1 cellular context compared by ENCODE assay signal in the genomic region with DNA sequence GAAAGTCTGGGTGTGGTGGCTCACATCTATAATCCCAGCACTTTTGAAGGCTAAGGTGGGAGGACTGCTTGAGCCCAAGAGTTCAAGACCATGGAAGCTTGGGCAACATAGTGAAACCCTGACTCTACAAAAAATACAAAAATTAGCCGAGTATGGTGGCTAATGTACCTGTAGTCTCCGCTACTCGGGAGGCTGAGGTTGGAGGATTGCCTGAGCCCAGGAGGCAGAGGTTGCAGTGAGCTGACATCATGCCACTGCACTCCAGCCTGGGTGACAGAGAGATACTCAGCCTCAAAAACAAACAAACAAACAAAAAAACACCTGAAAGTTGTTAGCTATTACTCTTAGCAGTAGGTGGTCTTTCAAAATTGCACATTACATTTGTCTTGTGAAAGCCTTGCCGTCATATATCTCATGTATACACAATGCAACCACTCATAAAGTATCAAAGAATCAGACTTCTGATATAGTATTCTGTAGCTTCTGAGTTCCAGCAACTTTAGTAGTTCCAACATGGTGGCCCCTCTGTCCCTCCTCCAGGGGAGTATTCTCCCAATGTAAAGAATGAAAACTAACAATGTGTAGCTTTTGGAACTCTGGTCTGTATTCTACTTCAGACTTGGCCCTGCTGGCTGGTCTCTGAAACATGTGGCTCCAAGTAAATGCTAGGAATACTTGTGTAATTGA.
TF ChIP-seq lines count a peak whose summit lies in the region.

No MANE protein-coding gene starts in this region.

TF ChIP-seq in HepG2, 621 proteins besides CTCF, POLR2A, EP300 and RAD21 (continued from another document):
- TF ChIP-seq ZNF142 (CRISPR knock-in tag; IDR thresholded peaks at IDR 0.05) (no peak), SRY (CRISPR knock-in tag; IDR thresholded peaks at IDR 0.05) (0 out of 2 replicates have a peak, but pooled peaks have one; percentile 26), NRL (CRISPR knock-in tag; IDR thresholded peaks at IDR 0.05; ENCODE audit: borderline replicate concordance) (no peak), SP4 (CRISPR knock-in tag; IDR thresholded peaks at IDR 0.05) (no peak), ZFP36L1 (CRISPR knock-in tag; IDR thresholded peaks at IDR 0.05) (no peak), DNMT1 (CRISPR knock-in tag; IDR thresholded peaks at IDR 0.05) (no peak), ZNF18 (CRISPR knock-in tag; IDR thresholded peaks at IDR 0.05; ENCODE audit: insufficient replicate concordance) (no peak), SRSF4 (IDR thresholded peaks at IDR 0.05; ENCODE audit: low read depth, low read length, poor library complexity, severe bottlenecking) (no peak)
- TF ChIP-seq, protein P1, sequence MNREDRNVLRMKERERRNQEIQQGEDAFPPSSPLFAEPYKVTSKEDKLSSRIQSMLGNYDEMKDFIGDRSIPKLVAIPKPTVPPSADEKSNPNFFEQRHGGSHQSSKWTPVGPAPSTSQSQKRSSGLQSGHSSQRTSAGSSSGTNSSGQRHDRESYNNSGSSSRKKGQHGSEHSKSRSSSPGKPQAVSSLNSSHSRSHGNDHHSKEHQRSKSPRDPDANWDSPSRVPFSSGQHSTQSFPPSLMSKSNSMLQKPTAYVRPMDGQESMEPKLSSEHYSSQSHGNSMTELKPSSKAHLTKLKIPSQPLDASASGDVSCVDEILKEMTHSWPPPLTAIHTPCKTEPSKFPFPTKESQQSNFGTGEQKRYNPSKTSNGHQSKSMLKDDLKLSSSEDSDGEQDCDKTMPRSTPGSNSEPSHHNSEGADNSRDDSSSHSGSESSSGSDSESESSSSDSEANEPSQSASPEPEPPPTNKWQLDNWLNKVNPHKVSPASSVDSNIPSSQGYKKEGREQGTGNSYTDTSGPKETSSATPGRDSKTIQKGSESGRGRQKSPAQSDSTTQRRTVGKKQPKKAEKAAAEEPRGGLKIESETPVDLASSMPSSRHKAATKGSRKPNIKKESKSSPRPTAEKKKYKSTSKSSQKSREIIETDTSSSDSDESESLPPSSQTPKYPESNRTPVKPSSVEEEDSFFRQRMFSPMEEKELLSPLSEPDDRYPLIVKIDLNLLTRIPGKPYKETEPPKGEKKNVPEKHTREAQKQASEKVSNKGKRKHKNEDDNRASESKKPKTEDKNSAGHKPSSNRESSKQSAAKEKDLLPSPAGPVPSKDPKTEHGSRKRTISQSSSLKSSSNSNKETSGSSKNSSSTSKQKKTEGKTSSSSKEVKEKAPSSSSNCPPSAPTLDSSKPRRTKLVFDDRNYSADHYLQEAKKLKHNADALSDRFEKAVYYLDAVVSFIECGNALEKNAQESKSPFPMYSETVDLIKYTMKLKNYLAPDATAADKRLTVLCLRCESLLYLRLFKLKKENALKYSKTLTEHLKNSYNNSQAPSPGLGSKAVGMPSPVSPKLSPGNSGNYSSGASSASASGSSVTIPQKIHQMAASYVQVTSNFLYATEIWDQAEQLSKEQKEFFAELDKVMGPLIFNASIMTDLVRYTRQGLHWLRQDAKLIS (CRISPR knock-in tag; IDR thresholded peaks at IDR 0.05), result no peak
- TF ChIP-seq, protein P2, sequence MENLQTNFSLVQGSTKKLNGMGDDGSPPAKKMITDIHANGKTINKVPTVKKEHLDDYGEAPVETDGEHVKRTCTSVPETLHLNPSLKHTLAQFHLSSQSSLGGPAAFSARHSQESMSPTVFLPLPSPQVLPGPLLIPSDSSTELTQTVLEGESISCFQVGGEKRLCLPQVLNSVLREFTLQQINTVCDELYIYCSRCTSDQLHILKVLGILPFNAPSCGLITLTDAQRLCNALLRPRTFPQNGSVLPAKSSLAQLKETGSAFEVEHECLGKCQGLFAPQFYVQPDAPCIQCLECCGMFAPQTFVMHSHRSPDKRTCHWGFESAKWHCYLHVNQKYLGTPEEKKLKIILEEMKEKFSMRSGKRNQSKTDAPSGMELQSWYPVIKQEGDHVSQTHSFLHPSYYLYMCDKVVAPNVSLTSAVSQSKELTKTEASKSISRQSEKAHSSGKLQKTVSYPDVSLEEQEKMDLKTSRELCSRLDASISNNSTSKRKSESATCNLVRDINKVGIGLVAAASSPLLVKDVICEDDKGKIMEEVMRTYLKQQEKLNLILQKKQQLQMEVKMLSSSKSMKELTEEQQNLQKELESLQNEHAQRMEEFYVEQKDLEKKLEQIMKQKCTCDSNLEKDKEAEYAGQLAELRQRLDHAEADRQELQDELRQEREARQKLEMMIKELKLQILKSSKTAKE (CRISPR knock-in tag; IDR thresholded peaks at IDR 0.05; ENCODE audit: borderline replicate concordance), result no peak
